In the genomic region with DNA sequence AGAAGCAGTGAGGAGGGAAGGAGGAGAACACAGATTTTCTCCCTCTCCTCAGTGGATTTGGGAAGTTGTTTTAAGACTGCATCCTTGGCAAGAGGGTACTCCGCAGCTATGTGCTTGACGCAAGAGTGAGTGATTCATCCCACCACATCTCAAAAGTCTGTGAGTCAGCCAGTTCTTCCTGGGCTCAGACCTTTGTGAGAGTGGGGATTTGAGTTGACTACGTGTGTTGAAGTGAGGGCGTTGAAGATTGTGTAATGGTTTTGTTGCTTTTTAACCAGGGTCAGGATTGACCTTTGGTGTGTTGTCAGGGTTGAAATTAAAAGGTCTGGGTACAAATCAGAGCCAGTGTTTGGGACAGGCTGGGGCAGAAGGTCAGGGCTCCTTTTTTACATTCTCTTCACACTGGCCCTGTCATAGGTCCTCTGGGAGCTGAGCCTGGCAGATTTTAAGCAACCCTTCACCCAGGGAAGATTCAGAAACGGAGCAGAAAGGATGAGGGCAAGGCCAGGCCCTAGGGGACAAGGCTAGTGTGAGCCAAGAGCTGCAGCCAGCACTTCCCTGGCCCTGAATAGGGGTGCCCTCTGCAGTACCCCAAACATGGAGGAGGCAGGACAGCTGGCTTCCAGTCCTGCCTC, we compare ENCODE assay signal across 1 cellular context.
A peak's percentile ranks its signal among the peaks of the same experiment; 100 is the strongest.
TF ChIP-seq lines count a peak whose summit lies in the region.

No MANE protein-coding gene starts in this region.

TF ChIP-seq in HepG2, 621 proteins besides CTCF, POLR2A, EP300 and RAD21 (continued from another document):
- TF ChIP-seq, protein P1, sequence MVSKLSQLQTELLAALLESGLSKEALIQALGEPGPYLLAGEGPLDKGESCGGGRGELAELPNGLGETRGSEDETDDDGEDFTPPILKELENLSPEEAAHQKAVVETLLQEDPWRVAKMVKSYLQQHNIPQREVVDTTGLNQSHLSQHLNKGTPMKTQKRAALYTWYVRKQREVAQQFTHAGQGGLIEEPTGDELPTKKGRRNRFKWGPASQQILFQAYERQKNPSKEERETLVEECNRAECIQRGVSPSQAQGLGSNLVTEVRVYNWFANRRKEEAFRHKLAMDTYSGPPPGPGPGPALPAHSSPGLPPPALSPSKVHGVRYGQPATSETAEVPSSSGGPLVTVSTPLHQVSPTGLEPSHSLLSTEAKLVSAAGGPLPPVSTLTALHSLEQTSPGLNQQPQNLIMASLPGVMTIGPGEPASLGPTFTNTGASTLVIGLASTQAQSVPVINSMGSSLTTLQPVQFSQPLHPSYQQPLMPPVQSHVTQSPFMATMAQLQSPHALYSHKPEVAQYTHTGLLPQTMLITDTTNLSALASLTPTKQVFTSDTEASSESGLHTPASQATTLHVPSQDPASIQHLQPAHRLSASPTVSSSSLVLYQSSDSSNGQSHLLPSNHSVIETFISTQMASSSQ (IDR thresholded peaks at IDR 0.05; ENCODE audit: low read depth) = peak; percentile 92
- TF ChIP-seq, protein P1 (CRISPR knock-in tag; IDR thresholded peaks at IDR 0.05; ENCODE audit: borderline replicate concordance) = peak; percentile 97
- TF ChIP-seq GFI1 (CRISPR knock-in tag; IDR thresholded peaks at IDR 0.05; ENCODE audit: borderline replicate concordance) (peak; percentile 100), SOX5 (CRISPR knock-in tag; IDR thresholded peaks at IDR 0.05; ENCODE audit: borderline replicate concordance) (peak; percentile 91), KAT7 (CRISPR knock-in tag; IDR thresholded peaks at IDR 0.05; ENCODE audit: borderline replicate concordance) (no peak), SRSF4 (IDR thresholded peaks at IDR 0.05; ENCODE audit: low read depth, low read length, poor library complexity, severe bottlenecking) (no peak), ZNF615 (CRISPR knock-in tag; IDR thresholded peaks at IDR 0.05; ENCODE audit: borderline replicate concordance) (no peak), HOXA3 (CRISPR knock-in tag; IDR thresholded peaks at IDR 0.05) (peak; percentile 86; the same call in 1 of the 2 replicates), MAZ (IDR thresholded peaks at IDR 0.05; ENCODE audit: borderline replicate concordance, low read depth, low read length) (no peak), MAZ (CRISPR knock-in tag; IDR thresholded peaks at IDR 0.05; ENCODE audit: low read depth) (peak; percentile 63; the same call in 1 of the 2 replicates), ZNF253 (CRISPR knock-in tag; IDR thresholded peaks at IDR 0.05; ENCODE audit: borderline replicate concordance) (no peak), SIX4 (CRISPR knock-in tag; IDR thresholded peaks at IDR 0.05) (peak; percentile 75; the same call in 1 of the 2 replicates), ELF1 (CRISPR knock-in tag; IDR thresholded peaks at IDR 0.05) (peak; percentile 53), DPF2 (CRISPR knock-in tag; IDR thresholded peaks at IDR 0.05; ENCODE audit: borderline replicate concordance, low read depth) (peak; percentile 78; the same call in 1 of the 2 replicates), WIZ (CRISPR knock-in tag; IDR thresholded peaks at IDR 0.05) (no peak), ZNF335 (CRISPR knock-in tag; IDR thresholded peaks at IDR 0.05) (peak; percentile 77), CBX5 (CRISPR knock-in tag; IDR thresholded peaks at IDR 0.05; ENCODE audit: borderline replicate concordance) (0 out of 2 replicates have a peak, but pooled peaks have one; percentile 18)
- TF ChIP-seq, protein P2, sequence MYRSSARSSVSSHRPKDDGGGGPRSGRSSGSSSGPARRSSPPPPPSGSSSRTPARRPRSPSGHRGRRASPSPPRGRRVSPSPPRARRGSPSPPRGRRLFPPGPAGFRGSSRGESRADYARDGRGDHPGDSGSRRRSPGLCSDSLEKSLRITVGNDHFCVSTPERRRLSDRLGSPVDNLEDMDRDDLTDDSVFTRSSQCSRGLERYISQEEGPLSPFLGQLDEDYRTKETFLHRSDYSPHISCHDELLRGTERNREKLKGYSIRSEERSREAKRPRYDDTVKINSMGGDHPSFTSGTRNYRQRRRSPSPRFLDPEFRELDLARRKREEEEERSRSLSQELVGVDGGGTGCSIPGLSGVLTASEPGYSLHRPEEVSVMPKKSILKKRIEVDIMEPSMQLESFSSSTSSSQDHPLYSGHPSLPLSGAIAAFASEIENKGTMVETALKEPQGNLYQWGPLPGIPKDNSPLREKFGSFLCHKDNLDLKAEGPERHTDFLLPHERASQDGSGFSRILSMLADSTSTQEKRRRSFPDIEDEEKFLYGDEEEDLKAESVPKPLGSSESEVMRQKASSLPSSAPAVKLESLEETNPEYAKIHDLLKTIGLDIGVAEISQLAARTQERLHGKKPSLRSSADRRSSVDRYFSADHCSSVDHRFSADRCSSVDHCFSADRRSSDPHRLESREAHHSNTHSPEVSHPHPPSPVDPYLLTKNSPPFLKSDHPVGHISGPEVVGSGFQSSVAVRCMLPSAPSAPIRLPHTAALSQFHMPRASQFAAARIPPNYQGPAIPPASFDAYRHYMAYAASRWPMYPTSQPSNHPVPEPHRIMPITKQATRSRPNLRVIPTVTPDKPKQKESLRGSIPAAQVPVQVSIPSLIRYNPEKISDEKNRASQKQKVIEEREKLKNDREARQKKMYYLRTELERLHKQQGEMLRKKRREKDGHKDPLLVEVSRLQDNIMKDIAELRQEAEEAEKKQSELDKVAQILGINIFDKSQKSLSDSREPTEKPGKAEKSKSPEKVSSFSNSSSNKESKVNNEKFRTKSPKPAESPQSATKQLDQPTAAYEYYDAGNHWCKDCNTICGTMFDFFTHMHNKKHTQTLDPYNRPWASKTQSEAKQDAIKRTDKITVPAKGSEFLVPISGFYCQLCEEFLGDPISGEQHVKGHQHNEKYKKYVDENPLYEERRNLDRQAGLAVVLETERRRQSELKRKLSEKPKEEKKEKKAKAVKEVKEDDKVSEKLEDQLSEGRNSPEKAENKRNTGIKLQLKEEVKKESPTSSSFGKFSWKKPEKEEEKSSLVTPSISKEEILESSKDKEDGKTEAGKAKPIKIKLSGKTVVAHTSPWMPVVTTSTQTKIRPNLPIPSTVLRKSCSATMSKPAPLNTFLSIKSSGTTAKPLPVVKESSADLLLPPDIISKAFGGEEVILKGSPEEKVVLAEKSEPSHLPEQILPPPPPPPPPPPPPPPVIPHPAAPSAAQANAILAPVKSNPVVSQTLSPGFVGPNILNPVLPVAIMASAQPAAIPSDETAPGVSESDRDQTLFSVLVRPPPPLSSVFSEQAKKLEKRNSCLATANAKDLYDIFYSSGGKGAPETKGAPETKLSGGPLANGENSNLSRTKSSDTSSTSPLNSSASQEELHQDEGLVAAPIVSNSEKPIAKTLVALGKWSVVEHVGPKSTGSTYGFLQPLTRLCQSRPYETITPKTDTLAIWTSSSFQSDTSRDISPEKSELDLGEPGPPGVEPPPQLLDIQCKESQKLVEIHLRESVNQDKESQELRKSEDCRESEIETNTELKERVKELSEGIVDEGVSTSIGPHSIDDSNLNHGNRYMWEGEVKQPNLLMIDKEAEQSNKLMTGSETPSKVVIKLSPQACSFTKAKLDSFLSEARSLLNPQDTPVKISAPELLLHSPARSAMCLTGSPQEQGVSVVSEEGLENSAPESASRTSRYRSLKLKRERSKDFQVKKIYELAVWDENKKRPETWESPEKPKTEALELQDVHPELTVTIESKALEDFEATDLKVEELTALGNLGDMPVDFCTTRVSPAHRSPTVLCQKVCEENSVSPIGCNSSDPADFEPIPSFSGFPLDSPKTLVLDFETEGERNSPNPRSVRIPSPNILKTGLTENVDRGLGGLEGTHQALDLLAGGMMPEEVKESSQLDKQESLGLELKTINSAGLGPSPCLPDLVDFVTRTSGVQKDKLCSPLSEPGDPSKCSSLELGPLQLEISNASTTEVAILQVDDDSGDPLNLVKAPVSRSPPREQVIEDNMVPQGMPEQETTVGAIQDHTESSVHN (CRISPR knock-in tag; IDR thresholded peaks at IDR 0.05) = no peak
- TF ChIP-seq, protein P3, sequence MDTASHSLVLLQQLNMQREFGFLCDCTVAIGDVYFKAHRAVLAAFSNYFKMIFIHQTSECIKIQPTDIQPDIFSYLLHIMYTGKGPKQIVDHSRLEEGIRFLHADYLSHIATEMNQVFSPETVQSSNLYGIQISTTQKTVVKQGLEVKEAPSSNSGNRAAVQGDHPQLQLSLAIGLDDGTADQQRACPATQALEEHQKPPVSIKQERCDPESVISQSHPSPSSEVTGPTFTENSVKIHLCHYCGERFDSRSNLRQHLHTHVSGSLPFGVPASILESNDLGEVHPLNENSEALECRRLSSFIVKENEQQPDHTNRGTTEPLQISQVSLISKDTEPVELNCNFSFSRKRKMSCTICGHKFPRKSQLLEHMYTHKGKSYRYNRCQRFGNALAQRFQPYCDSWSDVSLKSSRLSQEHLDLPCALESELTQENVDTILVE (CRISPR knock-in tag; IDR thresholded peaks at IDR 0.05) = 0 out of 2 replicates have a peak, but pooled peaks have one; percentile 59
- TF ChIP-seq, protein P4, sequence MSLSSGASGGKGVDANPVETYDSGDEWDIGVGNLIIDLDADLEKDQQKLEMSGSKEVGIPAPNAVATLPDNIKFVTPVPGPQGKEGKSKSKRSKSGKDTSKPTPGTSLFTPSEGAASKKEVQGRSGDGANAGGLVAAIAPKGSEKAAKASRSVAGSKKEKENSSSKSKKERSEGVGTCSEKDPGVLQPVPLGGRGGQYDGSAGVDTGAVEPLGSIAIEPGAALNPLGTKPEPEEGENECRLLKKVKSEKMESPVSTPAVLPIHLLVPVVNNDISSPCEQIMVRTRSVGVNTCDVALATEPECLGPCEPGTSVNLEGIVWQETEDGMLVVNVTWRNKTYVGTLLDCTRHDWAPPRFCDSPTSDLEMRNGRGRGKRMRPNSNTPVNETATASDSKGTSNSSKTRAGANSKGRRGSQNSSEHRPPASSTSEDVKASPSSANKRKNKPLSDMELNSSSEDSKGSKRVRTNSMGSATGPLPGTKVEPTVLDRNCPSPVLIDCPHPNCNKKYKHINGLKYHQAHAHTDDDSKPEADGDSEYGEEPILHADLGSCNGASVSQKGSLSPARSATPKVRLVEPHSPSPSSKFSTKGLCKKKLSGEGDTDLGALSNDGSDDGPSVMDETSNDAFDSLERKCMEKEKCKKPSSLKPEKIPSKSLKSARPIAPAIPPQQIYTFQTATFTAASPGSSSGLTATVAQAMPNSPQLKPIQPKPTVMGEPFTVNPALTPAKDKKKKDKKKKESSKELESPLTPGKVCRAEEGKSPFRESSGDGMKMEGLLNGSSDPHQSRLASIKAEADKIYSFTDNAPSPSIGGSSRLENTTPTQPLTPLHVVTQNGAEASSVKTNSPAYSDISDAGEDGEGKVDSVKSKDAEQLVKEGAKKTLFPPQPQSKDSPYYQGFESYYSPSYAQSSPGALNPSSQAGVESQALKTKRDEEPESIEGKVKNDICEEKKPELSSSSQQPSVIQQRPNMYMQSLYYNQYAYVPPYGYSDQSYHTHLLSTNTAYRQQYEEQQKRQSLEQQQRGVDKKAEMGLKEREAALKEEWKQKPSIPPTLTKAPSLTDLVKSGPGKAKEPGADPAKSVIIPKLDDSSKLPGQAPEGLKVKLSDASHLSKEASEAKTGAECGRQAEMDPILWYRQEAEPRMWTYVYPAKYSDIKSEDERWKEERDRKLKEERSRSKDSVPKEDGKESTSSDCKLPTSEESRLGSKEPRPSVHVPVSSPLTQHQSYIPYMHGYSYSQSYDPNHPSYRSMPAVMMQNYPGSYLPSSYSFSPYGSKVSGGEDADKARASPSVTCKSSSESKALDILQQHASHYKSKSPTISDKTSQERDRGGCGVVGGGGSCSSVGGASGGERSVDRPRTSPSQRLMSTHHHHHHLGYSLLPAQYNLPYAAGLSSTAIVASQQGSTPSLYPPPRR (CRISPR knock-in tag; IDR thresholded peaks at IDR 0.05; ENCODE audit: borderline replicate concordance) = peak; percentile 83
- TF ChIP-seq, protein P5, sequence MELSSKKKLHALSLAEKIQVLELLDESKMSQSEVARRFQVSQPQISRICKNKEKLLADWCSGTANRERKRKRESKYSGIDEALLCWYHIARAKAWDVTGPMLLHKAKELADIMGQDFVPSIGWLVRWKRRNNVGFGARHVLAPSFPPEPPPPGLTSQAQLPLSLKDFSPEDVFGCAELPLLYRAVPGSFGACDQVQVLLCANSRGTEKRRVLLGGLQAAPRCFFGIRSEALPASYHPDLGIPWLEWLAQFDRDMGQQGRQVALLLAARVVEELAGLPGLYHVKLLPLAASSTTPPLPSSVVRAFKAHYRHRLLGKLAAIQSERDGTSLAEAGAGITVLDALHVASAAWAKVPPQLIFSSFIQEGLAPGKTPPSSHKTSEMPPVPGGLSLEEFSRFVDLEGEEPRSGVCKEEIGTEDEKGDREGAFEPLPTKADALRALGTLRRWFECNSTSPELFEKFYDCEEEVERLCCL (CRISPR knock-in tag; IDR thresholded peaks at IDR 0.05; ENCODE audit: borderline replicate concordance) = no peak
